In the genomic region with DNA sequence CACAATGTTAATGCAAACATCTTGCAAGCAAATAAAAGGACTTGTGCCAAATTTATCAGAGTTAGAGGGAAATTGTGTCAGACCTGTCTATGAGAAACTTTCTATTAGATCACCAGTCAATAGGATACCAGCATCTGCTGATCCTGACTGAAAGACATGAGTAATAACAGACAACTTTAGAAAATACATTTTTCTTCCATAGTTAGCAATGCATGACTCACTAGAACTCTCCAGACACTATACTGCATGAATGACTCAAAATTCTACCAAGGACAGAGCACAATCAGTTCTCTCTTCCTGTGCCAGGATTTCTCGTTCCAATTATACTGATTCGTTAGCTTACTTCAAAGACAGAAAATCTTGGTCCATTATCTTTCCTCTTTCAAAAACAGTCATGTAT, we compare ENCODE assay signal across 8 cellular contexts.
A peak's percentile ranks its signal among the peaks of the same experiment; 100 is the strongest.
DNase-seq lines count a peak whose midpoint lies in the region; ATAC-seq and TF ChIP-seq lines count a peak whose summit lies in the region.

No MANE protein-coding gene starts in this region.

- POLR2A ChIA-PET in RWPE1 (lab: Yijun Ruan, JAX; ENCODE audit: low non-redundant PET): no interaction called here
- POLR2A ChIA-PET in CD4-positive, alpha-beta T cell (lab: Charles Lee): no interaction called here

- intact Hi-C loops in CD4-positive, alpha-beta T cell (cut with DNase I, micrococcal nuclease): no loop called here

- no peaks in the 10 kb centered on the region for H3K27me3 ChIP-seq in CD4-positive, alpha-beta T cell (ENCODE audit: control insufficient read depth, insufficient read depth, low read length)

- H3K36me3 Mint-ChIP-seq in CD4-positive, alpha-beta T cell (ENCODE audit: low read depth): no peaks in the 10 kb centered on the region
- no peaks in the 10 kb centered on the region for H3K36me3 Mint-ChIP-seq in progenitor cell of endocrine pancreas (ENCODE audit: insufficient read depth)

- H3K4me3 Mint-ChIP-seq in CD4-positive, alpha-beta T cell: no peak overlapping the region
- no peak overlapping the region for H3K4me3 Mint-ChIP-seq in progenitor cell of endocrine pancreas (ENCODE audit: low read depth)

- no peaks in the 10 kb centered on the region for H3K27me3 Mint-ChIP-seq in CD4-positive, alpha-beta T cell
- peaks cover 2% of the 10 kb centered on the region for H3K27me3 Mint-ChIP-seq in progenitor cell of endocrine pancreas

- peak; percentile 86 for ATAC-seq in HG02623 (IDR thresholded peaks at IDR 0.05; ENCODE audit: unreplicated experiment)
- ATAC-seq in CD4-positive, alpha-beta T cell (ENCODE audit: poor library complexity): no peak

- no peaks in the 10 kb centered on the region for H3K9me3 Mint-ChIP-seq in CD4-positive, alpha-beta T cell
- no peaks in the 10 kb centered on the region for H3K9me3 Mint-ChIP-seq in progenitor cell of endocrine pancreas (ENCODE audit: low read depth)

- peak; percentile 17 for DNase-seq in GM13977 (ENCODE audit: low spot score)
- peak; percentile 89 for DNase-seq in RWPE1 (ENCODE audit: low spot score)
- peak; percentile 95 for DNase-seq in iris pigment epithelial cell (ENCODE audit: low read depth)
- DNase-seq in CD4-positive, alpha-beta T cell: no peak
- no peak for DNase-seq in progenitor cell of endocrine pancreas (ENCODE audit: low spot score, unreplicated experiment)
- DNase-seq in NCI-H82 (lab: John Stamatoyannopoulos, UW): no peak
- no peak for DNase-seq in AML-193 (lab: John Stamatoyannopoulos, UW)

- H3K9me3 ChIP-seq in CD4-positive, alpha-beta T cell (ENCODE audit: control insufficient read depth, low read length): no peaks in the 10 kb centered on the region

- TF ChIP-seq CTCF in GM13977 (IDR thresholded peaks at IDR 0.05; ENCODE audit: extremely low read depth, insufficient read depth, missing control alignments): no peak
- no peak for TF ChIP-seq CTCF in RWPE1 (conservative IDR thresholded peaks at IDR 0.05; ENCODE audit: low read depth)
- no peak for TF ChIP-seq CTCF in CD4-positive, alpha-beta T cell (IDR thresholded peaks at IDR 0.05)
- no peak for TF ChIP-seq CTCF in progenitor cell of endocrine pancreas (IDR thresholded peaks at IDR 0.05; ENCODE audit: unreplicated experiment)

- H3K27ac Mint-ChIP-seq in CD4-positive, alpha-beta T cell: no peak overlapping the region
- no peak overlapping the region for H3K27ac Mint-ChIP-seq in progenitor cell of endocrine pancreas

- in situ Hi-C loops in GM13977 (cut with MboI; ENCODE audit: low pct_unique_long_range_greater_than_20kb, low sequenced_read_pairs, unreplicated experiment): no loop called here

- CTCF ChIA-PET in RWPE1 (lab: Yijun Ruan, JAX): interaction anchor here (0.6 kb wide), 1 partner anchor 329 kb away, joined by 6 read pairs; no protein-coding TSS in a partner anchor
- CTCF ChIA-PET in CD4-positive, alpha-beta T cell (lab: Charles Lee): interaction anchor here (0.7 kb wide), 1 partner anchor 17 kb away, joined by 4 read pairs; no protein-coding TSS in a partner anchor

- H3K27ac ChIP-seq in RWPE1: no peak overlapping the region
- no peak overlapping the region for H3K27ac ChIP-seq in CD4-positive, alpha-beta T cell (ENCODE audit: low read depth, low read length)

- no peaks in the 10 kb centered on the region for H3K4me1 Mint-ChIP-seq in CD4-positive, alpha-beta T cell (ENCODE audit: low read depth)
- no peaks in the 10 kb centered on the region for H3K4me1 Mint-ChIP-seq in progenitor cell of endocrine pancreas (ENCODE audit: low read depth)

Comparison
In these comparisons a context has a peak if more than half of its experiments do, and no peak if none do; other contexts are left out.
1. DNase-seq: peak in GM13977 (single experiment), RWPE1 (single experiment) and iris pigment epithelial cell (single experiment); none in CD4-positive, alpha-beta T cell (0 of 10), progenitor cell of endocrine pancreas (single experiment), NCI-H82 (single experiment) and AML-193 (0 of 2).